ENCODE assay signal across 19 cellular contexts in genomic region chr6:71139249-71139648, GRCh38.
DNase-seq lines count a peak whose midpoint lies in the region; ATAC-seq and TF ChIP-seq lines count a peak whose summit lies in the region.
"Had no signal": no experiment of that assay in that cellular context is flagged by ENCODE, and none has a peak within 500 bp of the region (broad histone marks: within the 10 kb centered on the region; RNA-seq: fewer than 3 reads in every experiment).

No MANE protein-coding gene starts in this region.

- no peak for TF ChIP-seq EP300 in upper lobe of left lung (IDR thresholded peaks at IDR 0.05)

- no peak overlapping the region for H3K27ac ChIP-seq in upper lobe of left lung
- H3K27ac ChIP-seq: heart right ventricle, HL-60, parathyroid adenoma, PC-9, upper lobe of right lung, WERI-Rb-1 had no signal

- no peak for TF ChIP-seq POLR2A in upper lobe of left lung (IDR thresholded peaks at IDR 0.05)

- H3K36me3 ChIP-seq in upper lobe of left lung: no peaks in the 10 kb centered on the region
- H3K36me3 ChIP-seq: heart right ventricle, upper lobe of right lung, WERI-Rb-1 had no signal

- intact Hi-C loops in posterior cingulate gyrus (cut with DNase I): no loop called here

- peak; percentile 38 for DNase-seq in EH (ENCODE audit: low read depth)
- DNase-seq in M059J (ENCODE audit: low read depth): peak; percentile 95
- peak; percentile 73 for DNase-seq in astrocyte of the spinal cord (ENCODE audit: low read depth, low spot score)
- DNase-seq in kidney tubule cell (ENCODE audit: low spot score): peak; percentile 86
- no peak for DNase-seq in NCI-H2081 treated with DMSO at 0.1 percent for 48 hours (lab: John Stamatoyannopoulos, UW)
- no peak for DNase-seq in posterior cingulate gyrus
- DNase-seq in upper lobe of left lung: no peak
- DNase-seq: GF-D8; heart right ventricle; Karpas-422; NCI-H1694 treated with DMSO at 0.1 percent for 48 hours; NCI-H524; stimulated activated naive CD4-positive, alpha-beta T cell treated with Interleukin-2 at 50 U/mL for 16 hours; upper lobe of right lung; WERI-Rb-1 had no signal

- no peaks in the 10 kb centered on the region for H3K4me1 ChIP-seq in upper lobe of left lung
- H3K4me1 ChIP-seq: heart right ventricle, parathyroid adenoma, upper lobe of right lung had no signal

- H3K4me3 ChIP-seq in astrocyte of the spinal cord (ENCODE audit: low read depth, low read length) (no peak overlapping the region), upper lobe of left lung (no peak overlapping the region)
- H3K4me3 ChIP-seq: heart right ventricle, PC-9, upper lobe of right lung had no signal

- TF ChIP-seq CTCF in astrocyte of the spinal cord (IDR thresholded peaks at IDR 0.05; ENCODE audit: low read depth, low read length) (no peak), upper lobe of left lung (IDR thresholded peaks at IDR 0.05) (no peak)

- in situ Hi-C loops in astrocyte of the spinal cord (cut with HindIII; ENCODE audit: low sequenced_read_pairs): no loop called here

- 70 to 80% methylated on average over 2 to 3 of the region's 3 CpGs for WGBS in upper lobe of left lung, 2 donors

- ATAC-seq in GM19324 (IDR thresholded peaks at IDR 0.05; ENCODE audit: low FRiP score, unreplicated experiment): no peak
- no peak for ATAC-seq in upper lobe of left lung (ENCODE audit: low FRiP score in 2 of 2)
- ATAC-seq: heart right ventricle, upper lobe of right lung had no signal

- H3K9me3 ChIP-seq in upper lobe of left lung: peaks cover 0 to 6% (median 0%) of the 10 kb centered on the region in 4 donors
- H3K9me3 ChIP-seq: upper lobe of right lung had no signal

- no peaks in the 10 kb centered on the region for H3K27me3 ChIP-seq in upper lobe of left lung
- H3K27me3 ChIP-seq: heart right ventricle, upper lobe of right lung had no signal

Comparison
In these comparisons a context has a peak if more than half of its experiments do, and no peak if none do; other contexts are left out.
1. DNase-seq: peak in EH (single experiment), M059J (single experiment), astrocyte of the spinal cord (single experiment) and kidney tubule cell (single experiment); none in NCI-H2081 treated with DMSO at 0.1 percent for 48 hours (single experiment), posterior cingulate gyrus (0 of 10) and upper lobe of left lung (0 of 2).